Comparison of ENCODE assay signal across 11 cellular contexts in the genomic region with DNA sequence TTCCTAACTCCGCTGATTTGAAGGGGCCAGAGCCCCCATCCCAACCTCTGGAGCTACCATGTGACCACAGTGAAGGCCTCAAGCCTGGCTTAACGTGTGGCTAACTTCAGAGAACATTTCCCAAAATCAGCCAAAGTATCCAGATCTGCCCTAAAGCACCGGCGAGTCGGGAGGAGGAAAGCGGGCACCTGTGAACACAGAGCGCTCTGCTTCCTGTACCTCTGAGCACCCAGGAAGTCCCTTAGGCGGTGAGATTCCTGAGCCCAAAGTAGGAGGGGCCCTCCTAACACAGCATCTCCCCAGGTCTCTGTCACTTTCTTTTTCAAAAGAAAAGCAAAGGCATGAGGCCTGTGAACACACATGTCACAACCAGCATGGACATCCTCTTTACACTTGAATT. TPM values are rescaled to one million over a fixed set of nuclear protein-coding genes. Genes with fewer than 3 reads are reported as not detected.
A peak's percentile ranks its signal among the peaks of the same experiment; 100 is the strongest.
DNase-seq lines count a peak whose midpoint lies in the region; ATAC-seq, FAIRE-seq and TF ChIP-seq lines count a peak whose summit lies in the region.
"Had no signal": no experiment of that assay in that cellular context is flagged by ENCODE, and none has a peak within 500 bp of the region (broad histone marks: within the 10 kb centered on the region; RNA-seq: fewer than 3 reads in every experiment).

No MANE protein-coding gene starts in this region.

- peaks cover 21 to 50% (median 43%) of the 10 kb centered on the region in 10 experiments for H3K4me1 ChIP-seq in BLaER1 treated with 17β-estradiol and CSF1 and Interleukin-3, amounts not matched to agents 10 nM and 100 nM
- H3K4me1 ChIP-seq in pancreas = peaks cover 0 to 13% (median 9%) of the 10 kb centered on the region in 3 donors

- DNase-seq in activated B cell treated with CpG ODN at 0.5 μM for 24 hours (no peak), dorsolateral prefrontal cortex (no peak), osteocyte (ENCODE audit: extremely low spot score, unreplicated experiment) (no peak), NCI-H69 (lab: John Stamatoyannopoulos, UW) (no peak), NCI-H748 (lab: John Stamatoyannopoulos, UW; ENCODE audit: unreplicated experiment) (no peak), SKM-1 treated with dmso at 0.1 percent for 144 hours (lab: John Stamatoyannopoulos, UW; ENCODE audit: unreplicated experiment) (no peak), pancreas (no peak)

- no peak overlapping the region for H3K27ac ChIP-seq in BLaER1 treated with 17β-estradiol and CSF1 and Interleukin-3, amounts not matched to agents 10 nM and 100 nM
- H3K27ac ChIP-seq in dorsolateral prefrontal cortex (peak overlapping the region in 41 of 59 donors; percentile 5 to 90 (median 78)), pancreas (no peak overlapping the region)
- H3K27ac ChIP-seq: SK-N-MC had no signal

- H3K4me2 ChIP-seq in BLaER1 treated with 17β-estradiol and CSF1 and Interleukin-3, amounts not matched to agents 10 nM and 100 nM = peak overlapping the region in 7 of 11 experiments; percentile 61 to 96 (median 70); a peak in 12 of 22 replicates

- H3K27me3 Mint-ChIP-seq in activated B cell treated with CpG ODN at 0.5 μM for 24 hours (peaks cover 12% of the 10 kb centered on the region), osteocyte (ENCODE audit: unreplicated experiment) (peaks cover 51% of the 10 kb centered on the region)

- H3K27me3 ChIP-seq in BLaER1 treated with 17β-estradiol and CSF1 and Interleukin-3, amounts not matched to agents 10 nM and 100 nM = peaks cover 48 to 57% (median 51%) of the 10 kb centered on the region in 11 experiments
- no peaks in the 10 kb centered on the region for H3K27me3 ChIP-seq in dorsolateral prefrontal cortex
- H3K27me3 ChIP-seq in pancreas = no peaks in the 10 kb centered on the region

- 80 to 88% methylated on average over 8 of the region's 8 CpGs for WGBS in pancreas, 2 donors

- H3K4me1 Mint-ChIP-seq in activated B cell treated with CpG ODN at 0.5 μM for 24 hours (peaks cover 37% of the 10 kb centered on the region), osteocyte (ENCODE audit: unreplicated experiment) (peaks cover 12% of the 10 kb centered on the region)

- POLR2A ChIA-PET in activated B cell treated with CpG ODN at 0.5 μM for 24 hours (lab: Charles Lee) = no interaction called here

- H3K36me3 ChIP-seq in BLaER1 treated with 17β-estradiol and CSF1 and Interleukin-3, amounts not matched to agents 10 nM and 100 nM = no peaks in the 10 kb centered on the region
- no peaks in the 10 kb centered on the region for H3K36me3 ChIP-seq in pancreas

- ATAC-seq in activated B cell treated with CpG ODN at 0.5 μM for 24 hours (ENCODE audit: low read depth) (no peak), pancreas (no peak)

- FAIRE-seq in pancreas (lab: Jason Lieb, UNC) = no peak
- FAIRE-seq: endothelial cell of umbilical vein had no signal

- H3K4me3 Mint-ChIP-seq in activated B cell treated with CpG ODN at 0.5 μM for 24 hours = peak overlapping the region; percentile 83
- peak overlapping the region; percentile 74 for H3K4me3 Mint-ChIP-seq in osteocyte (ENCODE audit: unreplicated experiment)

- TF ChIP-seq CTCF in activated B cell treated with CpG ODN at 0.5 μM for 24 hours (IDR thresholded peaks at IDR 0.05) = no peak
- no peak for TF ChIP-seq CTCF in dorsolateral prefrontal cortex (IDR thresholded peaks at IDR 0.05 in 54 of 56, conservative IDR thresholded peaks at IDR 0.05 in 2 of 56; ENCODE audit: low read depth in 1 of 56, partially characterized antibody in 56 of 56)
- TF ChIP-seq CTCF in osteocyte (IDR thresholded peaks at IDR 0.05) = no peak
- no peak for TF ChIP-seq CTCF in pancreas (IDR thresholded peaks at IDR 0.05)

- no peaks in the 10 kb centered on the region for H3K9me3 Mint-ChIP-seq in activated B cell treated with CpG ODN at 0.5 μM for 24 hours
- no peaks in the 10 kb centered on the region for H3K9me3 Mint-ChIP-seq in osteocyte (ENCODE audit: unreplicated experiment)

- no peaks in the 10 kb centered on the region for H3K9me3 ChIP-seq in BLaER1 treated with 17β-estradiol and CSF1 and Interleukin-3, amounts not matched to agents 10 nM and 100 nM (replicated peaks in 1 of 11)
- no peaks in the 10 kb centered on the region for H3K9me3 ChIP-seq in pancreas

- no peak overlapping the region for H3K9ac ChIP-seq in BLaER1 treated with 17β-estradiol and CSF1 and Interleukin-3, amounts not matched to agents 10 nM and 100 nM

- CTCF ChIA-PET in activated B cell treated with CpG ODN at 0.5 μM for 24 hours (lab: Charles Lee) = interaction anchor here (1.7 kb wide), 1 partner anchor 1330 kb away, joined by 4 read pairs; no protein-coding TSS in a partner anchor

- H3K27ac Mint-ChIP-seq in activated B cell treated with CpG ODN at 0.5 μM for 24 hours (no peak overlapping the region), osteocyte (ENCODE audit: unreplicated experiment) (no peak overlapping the region)

- H3K4me3 ChIP-seq in BLaER1 treated with 17β-estradiol and CSF1 and Interleukin-3, amounts not matched to agents 10 nM and 100 nM = peak overlapping the region in 1 of 10 experiments; percentile 90; a peak in 1 of 20 replicates
- peak overlapping the region in 53 of 59 donors; percentile 42 to 88 (median 75) for H3K4me3 ChIP-seq in dorsolateral prefrontal cortex
- H3K4me3 ChIP-seq in pancreas = peak overlapping the region in 1 of 4 donors; percentile 63
- H3K4me3 ChIP-seq: SK-N-MC had no signal

- intact Hi-C loops in activated B cell treated with CpG ODN at 0.5 μM for 24 hours (cut with micrococcal nuclease) (loop anchor here (10.0 kb wide), 2 partner anchors 539 to 719 kb away; a partner anchor contains a TSS), dorsolateral prefrontal cortex (cut with DNase I) (loop anchor here in 1 of 2 donors (5.0 to 10.0 kb wide), 2 partner anchors 559 to 1101 kb away; no protein-coding TSS in a partner anchor), pancreas (cut with DNase I) (no loop called here)

- peaks cover 0 to 11% (median 0%) of the 10 kb centered on the region in 11 experiments; a peak in 5 of 22 replicates for H4K20me1 ChIP-seq in BLaER1 treated with 17β-estradiol and CSF1 and Interleukin-3, amounts not matched to agents 10 nM and 100 nM

- H3K36me3 Mint-ChIP-seq in activated B cell treated with CpG ODN at 0.5 μM for 24 hours (ENCODE audit: low read depth) (no peaks in the 10 kb centered on the region), osteocyte (ENCODE audit: unreplicated experiment) (no peaks in the 10 kb centered on the region)

RNA-seq across cellular contexts. Expression of a gene that starts 0.9 kb away (rescaled TPM):
- total RNA-seq in activated B cell treated with CpG ODN at 0.5 μM for 24 hours (1.8 and 2.0 TPM in 2 replicates), dorsolateral prefrontal cortex (100 to 1,000 TPM in 6 of 120 experiments, 10 to 100 TPM in 114; 42.7 to 110 (median 79.2) TPM), osteocyte (7.7 TPM in 2 replicates), pancreas (10 to 100 TPM; 13.2 to 17.3 (median 14.8) TPM)
- 1 to 10 TPM; 4.1 to 7.3 TPM for polyA plus RNA-seq in pancreas

RNA-seq across cellular contexts. Expression of a gene that starts 27.5 kb away (rescaled TPM):
- total RNA-seq in activated B cell treated with CpG ODN at 0.5 μM for 24 hours = not detected in 2 replicates
- 10 to 100 TPM in 119 of 120 experiments, 1 to 10 TPM in 1; 9.3 to 32.2 (median 21.4) TPM for total RNA-seq in dorsolateral prefrontal cortex
- 0.63 and 0.94 TPM in 2 replicates for total RNA-seq in osteocyte
- 1 to 10 TPM in 5 of 6 donors, under 1 TPM in 1; 0.83 to 6.4 (median 1.8) TPM for total RNA-seq in pancreas
- 1 to 10 TPM; 1.4 to 4.6 TPM for polyA plus RNA-seq in pancreas
- total RNA-seq: endothelial cell of umbilical vein, pulmonary artery endothelial cell had no signal

RNA-seq across cellular contexts. Expression of a gene that starts 58.8 kb away (rescaled TPM):
- total RNA-seq in activated B cell treated with CpG ODN at 0.5 μM for 24 hours (not detected in 2 replicates), dorsolateral prefrontal cortex (1 to 10 TPM in 13 of 120 experiments, under 1 TPM in 56, not detected in 51; 0.22 to 6.0 (median 0.60) TPM), osteocyte (not detected in 2 replicates), pancreas (under 1 TPM in 3 of 6 donors, not detected in 3; 0.25 to 0.46 (median 0.43) TPM)
- under 1 TPM in 1 of 2 donors, not detected in 1; 0.09 TPM for polyA plus RNA-seq in pancreas
- total RNA-seq: endothelial cell of umbilical vein, pulmonary artery endothelial cell had no signal
- polyA plus RNA-seq: endothelial cell of umbilical vein had no signal

Comparison
In these comparisons a context has a peak if more than half of its experiments do, and no peak if none do; other contexts are left out.
1. H3K27ac ChIP-seq: peak in dorsolateral prefrontal cortex (41 of 59); none in BLaER1 treated with 17β-estradiol and CSF1 and Interleukin-3, amounts not matched to agents 10 nM and 100 nM (0 of 11) and pancreas (0 of 4).